Comparison of ENCODE assay signal across 24 cellular contexts in genomic region chr15:52523646-52524045, GRCh38. TPM values are rescaled to one million over a fixed set of nuclear protein-coding genes. Genes with fewer than 3 reads are reported as not detected.
A peak's percentile ranks its signal among the peaks of the same experiment; 100 is the strongest.
DNase-seq lines count a peak whose midpoint lies in the region; ATAC-seq and TF ChIP-seq lines count a peak whose summit lies in the region.
"Had no signal": no experiment of that assay in that cellular context is flagged by ENCODE, and none has a peak within 500 bp of the region (broad histone marks: within the 10 kb centered on the region; RNA-seq: fewer than 3 reads in every experiment).

No MANE protein-coding gene starts in this region.

- no peak overlapping the region for H3K9ac ChIP-seq in mammary epithelial cell (ENCODE audit: insufficient read depth, low read length)

- H3F3A ChIP-seq in GM23338 (replicated peaks; ENCODE audit: low read depth), result peaks cover 12% of the 10 kb centered on the region; the same call in 1 of the 2 replicates

- H3K4me3 Mint-ChIP-seq in GM23338, result no peak overlapping the region
- no peak overlapping the region for H3K4me3 Mint-ChIP-seq in T-cell
- H3K4me3 Mint-ChIP-seq: activated naive CD8-positive, alpha-beta T cell treated with anti-CD3 and anti-CD28 coated beads, Interleukin-2, amount 10 ng/mL, durations not matched to agents 7 days and 5 days; activated T-helper 17 cell treated with anti-CD3 and anti-CD28 coated beads, Interleukin-2, amount 50 U/mL, for 72 hours; CD4-positive, alpha-beta T cell had no signal

- BruUV-seq in mammary epithelial cell (replicated peaks; lab: Mats Ljungman, UMichigan), result no TSS peak

- peaks cover 5% of the 10 kb centered on the region for H4K20me1 ChIP-seq in GM23338 (replicated peaks; ENCODE audit: insufficient read depth)
- no peaks in the 10 kb centered on the region for H4K20me1 ChIP-seq in mammary epithelial cell (ENCODE audit: insufficient read depth, low read length)

- H3K9me3 ChIP-seq in AG04450 (ENCODE audit: control insufficient read depth, insufficient read depth, low read length) (no peaks in the 10 kb centered on the region), mammary epithelial cell (replicated peaks; ENCODE audit: insufficient read depth, low read length) (no peaks in the 10 kb centered on the region)
- H3K9me3 ChIP-seq: heart right ventricle, right atrium auricular region, uterus had no signal

- CTCF ChIA-PET in AG04450 (lab: Charles Lee) (interaction anchor here (0.8 to 2.1 kb wide), 2 partner anchors 31 to 212 kb away, joined by 3 to 6 read pairs; no protein-coding TSS in a partner anchor), mammary epithelial cell (lab: Charles Lee; ENCODE audit: low non-redundant PET) (no interaction called here), T-cell (lab: Charles Lee) (no interaction called here)

- H3K4me1 Mint-ChIP-seq in GM23338, result peaks cover 19% of the 10 kb centered on the region
- peaks cover 41 to 64% (median 56%) of the 10 kb centered on the region in 3 donors for H3K4me1 Mint-ChIP-seq in T-cell

- no peak for TF ChIP-seq CTCF in AG04450 (IDR thresholded peaks at IDR 0.05; ENCODE audit: low read depth, low read length)
- TF ChIP-seq CTCF in GM23338 (conservative IDR thresholded peaks at IDR 0.05; ENCODE audit: low read depth in 2 of 2), result no peak
- TF ChIP-seq CTCF in mammary epithelial cell (conservative IDR thresholded peaks at IDR 0.05 in 1 of 2, IDR thresholded peaks at IDR 0.05 in 1 of 2; ENCODE audit: extremely low read depth in 1 of 2, insufficient read depth in 1 of 2, low read depth in 1 of 2, low read length in 2 of 2), result no peak

- ATAC-seq in GM23338, result no peak
- no peak for ATAC-seq in T-cell (replicated peaks in 1 of 4)
- no peak for ATAC-seq in HG02623 (IDR thresholded peaks at IDR 0.05; ENCODE audit: unreplicated experiment)
- ATAC-seq: activated T-helper 17 cell treated with anti-CD3 and anti-CD28 coated beads, Interleukin-2, amount 50 U/mL, for 72 hours; GM12878; heart right ventricle; left ventricle myocardium superior had no signal

- H3K27ac ChIP-seq in AG04450 (ENCODE audit: low read depth, low read length) (peak overlapping the region; percentile 22), GM23338 (ENCODE audit: low read depth) (no peak overlapping the region), mammary epithelial cell (ENCODE audit: insufficient read depth, low read depth, low read length) (peak overlapping the region; percentile 59)

- H3K4me2 ChIP-seq in GM23338, result no peak overlapping the region
- peak overlapping the region; percentile 16 for H3K4me2 ChIP-seq in mammary epithelial cell (ENCODE audit: insufficient read depth, low read depth, low read length)

- H2AFZ ChIP-seq in GM23338, result no peak overlapping the region
- no peak overlapping the region for H2AFZ ChIP-seq in mammary epithelial cell (ENCODE audit: low read depth, low read length)

- peaks cover 76% of the 10 kb centered on the region for H3K79me2 ChIP-seq in GM23338 (replicated peaks; ENCODE audit: insufficient read depth)
- H3K79me2 ChIP-seq in mammary epithelial cell (ENCODE audit: insufficient read depth, low read length), result peaks cover 90% of the 10 kb centered on the region

- no peak for DNase-seq in AG04450 (ENCODE audit: low read depth, low spot score)
- peak; percentile 14 for DNase-seq in GM23338 (ENCODE audit: low spot score)
- DNase-seq in mammary epithelial cell, result no peak
- DNase-seq in pons (ENCODE audit: low spot score), result peak; percentile 54
- no peak for DNase-seq in T-cell
- no peak for DNase-seq in SK-N-DZ (ENCODE audit: low spot score)
- no peak for DNase-seq in T-helper 2 cell
- DNase-seq: activated CD4-positive, alpha-beta T cell treated with anti-CD3 and anti-CD28 coated beads for 1 hour; activated naive CD8-positive, alpha-beta T cell treated with anti-CD3 and anti-CD28 coated beads, Interleukin-2, amount 10 ng/mL, durations not matched to agents 7 days and 5 days; CD4-positive, alpha-beta T cell; heart right ventricle; left ventricle myocardium superior; NCI-H1092 treated with DMSO at 0.1 percent for 48 hours; NCI-H510A treated with DMSO at 0.1 percent for 48 hours; nucleus accumbens; stimulated activated CD4-positive, alpha-beta T cell treated with anti-CD3 and anti-CD28 coated beads, Interleukin-15, amount 100 ng/mL, for 24 hours; substantia nigra; uterus had no signal

- in situ Hi-C loops in mammary epithelial cell (cut with MboI; ENCODE audit: low sequenced_read_pairs in 2 of 2), result no loop called here

- H3K27me3 ChIP-seq in AG04450 (ENCODE audit: control insufficient read depth, insufficient read depth, low read length) (no peaks in the 10 kb centered on the region), GM23338 (ENCODE audit: insufficient read depth) (peaks cover 16% of the 10 kb centered on the region), mammary epithelial cell (ENCODE audit: insufficient read depth, low read length) (no peaks in the 10 kb centered on the region)
- H3K27me3 ChIP-seq: heart right ventricle, right atrium auricular region, uterus had no signal

- H3K4me1 ChIP-seq in GM23338 (ENCODE audit: insufficient read depth) (peaks cover 15% of the 10 kb centered on the region), mammary epithelial cell (ENCODE audit: insufficient read depth, low read length) (peaks cover 24% of the 10 kb centered on the region)
- H3K4me1 ChIP-seq: uterus had no signal

- H3K9me3 Mint-ChIP-seq in GM23338, result no peaks in the 10 kb centered on the region
- no peaks in the 10 kb centered on the region for H3K9me3 Mint-ChIP-seq in T-cell
- H3K9me3 Mint-ChIP-seq: activated naive CD8-positive, alpha-beta T cell treated with anti-CD3 and anti-CD28 coated beads, Interleukin-2, amount 10 ng/mL, durations not matched to agents 7 days and 5 days; activated T-helper 17 cell treated with anti-CD3 and anti-CD28 coated beads, Interleukin-2, amount 50 U/mL, for 72 hours; brain; CD4-positive, alpha-beta T cell had no signal

- POLR2A ChIA-PET in AG04450 (lab: Yijun Ruan, JAX) (interaction anchor here (0.8 kb wide), 1 partner anchor 27 kb away, joined by 3 read pairs; no protein-coding TSS in a partner anchor), T-cell (lab: Charles Lee) (interaction anchor here (0.6 to 0.9 kb wide), 2 partner anchors 83 to 95 kb away, joined by 4 to 6 read pairs; no protein-coding TSS in a partner anchor)

- H3K36me3 Mint-ChIP-seq in GM23338 (ENCODE audit: low read depth) (no peaks in the 10 kb centered on the region), T-cell (no peaks in the 10 kb centered on the region)
- H3K36me3 Mint-ChIP-seq: brain had no signal

- H3K36me3 ChIP-seq in GM23338 (ENCODE audit: insufficient read depth), result no peaks in the 10 kb centered on the region
- no peaks in the 10 kb centered on the region for H3K36me3 ChIP-seq in mammary epithelial cell (ENCODE audit: insufficient read depth, low read length)
- H3K36me3 ChIP-seq: heart right ventricle, right atrium auricular region, uterus had no signal

- H3K4me3 ChIP-seq in AG04450 (ENCODE audit: low read depth, low read length), result no peak overlapping the region
- H3K4me3 ChIP-seq in GM23338, result no peak overlapping the region
- H3K4me3 ChIP-seq in mammary epithelial cell (replicated peaks in 1 of 3; ENCODE audit: insufficient read depth in 1 of 3, low read depth in 2 of 3, low read length in 3 of 3), result no peak overlapping the region
- H3K4me3 ChIP-seq: coronary artery, GM12878, heart right ventricle, right atrium auricular region, uterus had no signal

- dilution Hi-C loops in mammary epithelial cell (cut with HindIII; ENCODE audit: low sequenced_read_pairs), result no loop called here

- H3K27me3 Mint-ChIP-seq in GM23338 (ENCODE audit: insufficient read depth, low read depth, poor library complexity) (peaks cover 13% of the 10 kb centered on the region), T-cell (no peaks in the 10 kb centered on the region)
- H3K27me3 Mint-ChIP-seq: activated naive CD8-positive, alpha-beta T cell treated with anti-CD3 and anti-CD28 coated beads, Interleukin-2, amount 10 ng/mL, durations not matched to agents 7 days and 5 days; activated T-helper 17 cell treated with anti-CD3 and anti-CD28 coated beads, Interleukin-2, amount 50 U/mL, for 72 hours; CD4-positive, alpha-beta T cell had no signal

- WGBS in mammary epithelial cell (ENCODE audit: low coverage, missing lambda C conversion rate), result 96% methylated on average over 5 of the region's 5 CpGs

- intact Hi-C loops in mammary epithelial cell (cut with micrococcal nuclease), result no loop called here

- no peaks in the 10 kb centered on the region for H3K9me2 ChIP-seq in GM23338 (ENCODE audit: insufficient read depth)

- H3K27ac Mint-ChIP-seq in GM23338 (no peak overlapping the region), T-cell (no peak overlapping the region)
- H3K27ac Mint-ChIP-seq: activated naive CD8-positive, alpha-beta T cell treated with anti-CD3 and anti-CD28 coated beads, Interleukin-2, amount 10 ng/mL, durations not matched to agents 7 days and 5 days; activated T-helper 17 cell treated with anti-CD3 and anti-CD28 coated beads, Interleukin-2, amount 50 U/mL, for 72 hours; CD4-positive, alpha-beta T cell had no signal

TF ChIP-seq in GM23338, 12 proteins besides CTCF, POLR2A, EP300 and RAD21 (continues in another document):
- no peak for TF ChIP-seq EZH2 (IDR thresholded peaks at IDR 0.05; ENCODE audit: low read depth, unreplicated experiment)

RNA-seq across cellular contexts. Expression of gene MYO5A, which starts 5.0 kb away (rescaled TPM):
- polyA plus RNA-seq in AG04450 (2011; rRNA removed) (31.4 and 37.2 TPM in 2 replicates), GM23338 (2016; fragmentation: Nextera tagmentation; extraction: Ambion mirVana) (5.6 and 5.7 TPM in 2 replicates), mammary epithelial cell (40.2 TPM)
- polyA minus RNA-seq in AG04450 (2011; rRNA and poly(A)+ RNA removed), result 71.2 and 77.1 TPM in 2 replicates
- total RNA-seq in GM23338 (2014; rRNA removed; shearing (Covaris generic)), result 30.2 and 31.8 TPM in 2 replicates
- total RNA-seq in mammary epithelial cell (10 to 100 TPM; 79.5 to 79.7 TPM), T-cell (10 to 100 TPM; 25.2 to 46.6 (median 29.5) TPM)
- polyA minus RNA-seq in mammary epithelial cell, result 101 TPM
- 6.5 and 8.8 TPM in 2 replicates for polyA plus RNA-seq in SK-N-DZ (2014; cell fraction: cytosol; rRNA removed)
- polyA plus RNA-seq in SK-N-DZ (2014; cell fraction: nucleus; rRNA removed), result 6.4 and 9.0 TPM in 2 replicates

RNA-seq across cellular contexts. Expression of gene ARPP19, which starts 45.2 kb away (rescaled TPM):
- polyA plus RNA-seq in AG04450 (2011; rRNA removed), result 62.8 and 86.3 TPM in 2 replicates
- 52.3 and 62.5 TPM in 2 replicates for polyA minus RNA-seq in AG04450 (2011; rRNA and poly(A)+ RNA removed)
- 192 and 193 TPM in 2 replicates for total RNA-seq in GM23338 (2014; rRNA removed; shearing (Covaris generic))
- 78.3 and 79.6 TPM in 2 replicates for polyA plus RNA-seq in GM23338 (2016; fragmentation: Nextera tagmentation; extraction: Ambion mirVana)
- 100 to 1,000 TPM; 153 to 200 TPM for total RNA-seq in mammary epithelial cell
- polyA plus RNA-seq in mammary epithelial cell, result 68.8 TPM
- 73.5 TPM for polyA minus RNA-seq in mammary epithelial cell
- total RNA-seq in T-cell, result 100 to 1,000 TPM in 2 of 5 donors, 10 to 100 TPM in 3; 84.1 to 106 (median 95.9) TPM
- 177 and 178 TPM in 2 replicates for polyA plus RNA-seq in SK-N-DZ (2014; cell fraction: cytosol; rRNA removed)
- 65.3 and 80.8 TPM in 2 replicates for polyA plus RNA-seq in SK-N-DZ (2014; cell fraction: nucleus; rRNA removed)

Comparison
In these comparisons a context has a peak if more than half of its experiments do, and no peak if none do; other contexts are left out.
1. DNase-seq: peak in GM23338 (single experiment) and pons (single experiment); none in AG04450 (single experiment), mammary epithelial cell (single experiment), T-cell (0 of 34), SK-N-DZ (single experiment) and T-helper 2 cell (0 of 5).